In genomic region chr4:176792348-176793059, GRCh38 we compare ENCODE assay signal across 8 cellular contexts. TPM values are rescaled to one million over a fixed set of nuclear protein-coding genes. Genes with fewer than 3 reads are reported as not detected.
A peak's percentile ranks its signal among the peaks of the same experiment; 100 is the strongest.
DNase-seq lines count a peak whose midpoint lies in the region; FAIRE-seq and TF ChIP-seq lines count a peak whose summit lies in the region.

VEGFC (minus strand) TSS chr4:176792922; CDS start chr4:176792311, 611 bp downstream.

- H3F3A ChIP-seq in neural progenitor cell (ENCODE audit: low read depth) = peaks cover 12% of the 10 kb centered on the region

- no peaks in the 10 kb centered on the region for H3K79me2 ChIP-seq in neural progenitor cell (ENCODE audit: low read depth)
- H3K79me2 ChIP-seq in Karpas-422 (ENCODE audit: low read length) = no peaks in the 10 kb centered on the region

- no peaks in the 10 kb centered on the region for H3K4me1 Mint-ChIP-seq in activated T-helper 1 cell treated with anti-CD3 and anti-CD28 coated beads, Interleukin-12 subunit alpha, Interleukin-12 subunit beta, Interleukin-2, Interleukin-4 antibody, amounts not matched to agents 30 ng/mL and 10 ng/mL and 1 ng/mL, durations not matched to agents 14 hours and 24 hours and 36 hours (ENCODE audit: low read depth)
- H3K4me1 Mint-ChIP-seq in neural progenitor cell = peaks cover 35% of the 10 kb centered on the region

- no peaks in the 10 kb centered on the region for H3K27me3 ChIP-seq in MG63
- peaks cover 45% of the 10 kb centered on the region for H3K27me3 ChIP-seq in neural progenitor cell
- no peaks in the 10 kb centered on the region for H3K27me3 ChIP-seq in Karpas-422 (ENCODE audit: low read length)

- peaks cover 45% of the 10 kb centered on the region for H3K27me3 Mint-ChIP-seq in activated T-helper 1 cell treated with anti-CD3 and anti-CD28 coated beads, Interleukin-12 subunit alpha, Interleukin-12 subunit beta, Interleukin-2, Interleukin-4 antibody, amounts not matched to agents 30 ng/mL and 10 ng/mL and 1 ng/mL, durations not matched to agents 14 hours and 24 hours and 36 hours (ENCODE audit: insufficient read depth)
- H3K27me3 Mint-ChIP-seq in neural progenitor cell (ENCODE audit: insufficient read depth, low read depth) = peaks cover 11% of the 10 kb centered on the region

- DNase-seq in NCI-H345 (lab: John Stamatoyannopoulos, UW) (peak; percentile 2), NCI-H345 treated with DMSO at 0.1 percent for 48 hours (lab: John Stamatoyannopoulos, UW; ENCODE audit: unreplicated experiment) (no peak), H54 (ENCODE audit: insufficient read length, low spot score) (no peak), MG63 (peak; percentile 93), globus pallidus (ENCODE audit: low spot score) (peak; percentile 47), neural progenitor cell (ENCODE audit: low spot score) (peak; percentile 89), Karpas-422 (no peak)
- DNase-seq in activated T-helper 1 cell treated with anti-CD3 and anti-CD28 coated beads, Interleukin-12 subunit alpha, Interleukin-12 subunit beta, Interleukin-2, Interleukin-4 antibody, amounts not matched to agents 30 ng/mL and 10 ng/mL and 1 ng/mL, durations not matched to agents 14 hours and 24 hours and 36 hours (ENCODE audit: low spot score) = no peak

- H3K4me2 ChIP-seq in neural progenitor cell = peak within 1 kb of the TSS; percentile 94
- no peak within 1 kb of the TSS for H3K4me2 ChIP-seq in Karpas-422 (ENCODE audit: low read depth, low read length, poor library complexity, severe bottlenecking)

- no peaks in the 10 kb centered on the region for H3K9me2 ChIP-seq in Karpas-422 (replicated peaks; ENCODE audit: insufficient read depth, low read length)

- no peaks in the 10 kb centered on the region for H4K20me1 ChIP-seq in neural progenitor cell (ENCODE audit: low read depth)
- H4K20me1 ChIP-seq in Karpas-422 (ENCODE audit: insufficient read depth, low read depth, low read length) = no peaks in the 10 kb centered on the region

- H3K9ac ChIP-seq in neural progenitor cell (no peak within 1 kb of the TSS), Karpas-422 (ENCODE audit: low read length) (no peak within 1 kb of the TSS)

- no peaks in the 10 kb centered on the region for H3K36me3 Mint-ChIP-seq in activated T-helper 1 cell treated with anti-CD3 and anti-CD28 coated beads, Interleukin-12 subunit alpha, Interleukin-12 subunit beta, Interleukin-2, Interleukin-4 antibody, amounts not matched to agents 30 ng/mL and 10 ng/mL and 1 ng/mL, durations not matched to agents 14 hours and 24 hours and 36 hours (ENCODE audit: low read depth)
- H3K36me3 Mint-ChIP-seq in neural progenitor cell = no peaks in the 10 kb centered on the region

- no peaks in the 10 kb centered on the region for H3K4me1 ChIP-seq in neural progenitor cell
- H3K4me1 ChIP-seq in Karpas-422 (ENCODE audit: low read length) = no peaks in the 10 kb centered on the region

- H3K36me3 ChIP-seq in MG63 (peaks cover 2% of the 10 kb centered on the region), neural progenitor cell (no peaks in the 10 kb centered on the region), Karpas-422 (ENCODE audit: insufficient read depth, low read length) (no peaks in the 10 kb centered on the region)

- H3K27ac Mint-ChIP-seq in activated T-helper 1 cell treated with anti-CD3 and anti-CD28 coated beads, Interleukin-12 subunit alpha, Interleukin-12 subunit beta, Interleukin-2, Interleukin-4 antibody, amounts not matched to agents 30 ng/mL and 10 ng/mL and 1 ng/mL, durations not matched to agents 14 hours and 24 hours and 36 hours = no peak within 1 kb of the TSS
- no peak within 1 kb of the TSS for H3K27ac Mint-ChIP-seq in neural progenitor cell

- TF ChIP-seq CTCF in neural progenitor cell (IDR thresholded peaks at IDR 0.05) = peak; percentile 9

- H3K9me3 Mint-ChIP-seq in activated T-helper 1 cell treated with anti-CD3 and anti-CD28 coated beads, Interleukin-12 subunit alpha, Interleukin-12 subunit beta, Interleukin-2, Interleukin-4 antibody, amounts not matched to agents 30 ng/mL and 10 ng/mL and 1 ng/mL, durations not matched to agents 14 hours and 24 hours and 36 hours = no peaks in the 10 kb centered on the region
- no peaks in the 10 kb centered on the region for H3K9me3 Mint-ChIP-seq in neural progenitor cell

- peak within 1 kb of the TSS; percentile 99 for H2AFZ ChIP-seq in neural progenitor cell (replicated peaks)
- H2AFZ ChIP-seq in Karpas-422 (ENCODE audit: low read length) = no peak within 1 kb of the TSS

- intact Hi-C loops in activated T-helper 1 cell treated with anti-CD3 and anti-CD28 coated beads, Interleukin-12 subunit alpha, Interleukin-12 subunit beta, Interleukin-2, Interleukin-4 antibody, amounts not matched to agents 30 ng/mL and 10 ng/mL and 1 ng/mL, durations not matched to agents 14 hours and 24 hours and 36 hours (cut with micrococcal nuclease) = loop anchor here (5.0 to 10.0 kb wide), 2 partner anchors 522 to 545 kb away; no protein-coding TSS in a partner anchor

- peak; percentile 63 for TF ChIP-seq POLR2A in H54 (IDR thresholded peaks at IDR 0.05; ENCODE audit: low read depth, low read length)

- peak within 1 kb of the TSS; percentile 61 for H3K4me3 Mint-ChIP-seq in activated T-helper 1 cell treated with anti-CD3 and anti-CD28 coated beads, Interleukin-12 subunit alpha, Interleukin-12 subunit beta, Interleukin-2, Interleukin-4 antibody, amounts not matched to agents 30 ng/mL and 10 ng/mL and 1 ng/mL, durations not matched to agents 14 hours and 24 hours and 36 hours
- peak within 1 kb of the TSS; percentile 91 for H3K4me3 Mint-ChIP-seq in neural progenitor cell

- FAIRE-seq in H54 (lab: Jason Lieb, UNC) = no peak

- H3K9me3 ChIP-seq in MG63 = peaks cover 10% of the 10 kb centered on the region
- H3K9me3 ChIP-seq in neural progenitor cell (ENCODE audit: low read depth) = no peaks in the 10 kb centered on the region
- no peaks in the 10 kb centered on the region for H3K9me3 ChIP-seq in Karpas-422 (ENCODE audit: low read length)

- H3K27ac ChIP-seq in neural progenitor cell (no peak within 1 kb of the TSS), Karpas-422 (ENCODE audit: low read length) (no peak within 1 kb of the TSS)

- H3K4me3 ChIP-seq in MG63 = peak within 1 kb of the TSS; percentile 63
- peak within 1 kb of the TSS; percentile 82 for H3K4me3 ChIP-seq in neural progenitor cell
- no peak within 1 kb of the TSS for H3K4me3 ChIP-seq in Karpas-422 (ENCODE audit: low read length)

RNA-seq across cellular contexts. Expression of gene VEGFC, which starts in this region (rescaled TPM):
- total RNA-seq in MG63 (2014; rRNA removed; shearing (Covaris generic); ENCODE audit: low replicate concordance) = 19.9 and 30.3 TPM in 2 replicates
- total RNA-seq in activated T-helper 1 cell treated with anti-CD3 and anti-CD28 coated beads, Interleukin-12 subunit alpha, Interleukin-12 subunit beta, Interleukin-2, Interleukin-4 antibody, amounts not matched to agents 30 ng/mL and 10 ng/mL and 1 ng/mL, durations not matched to agents 14 hours and 24 hours and 36 hours = not detected in 2 replicates
- total RNA-seq in neural progenitor cell (ENCODE audit: low replicate concordance) = 1.3 and 1.6 TPM in 2 replicates
- total RNA-seq in Karpas-422 (2014; rRNA removed; shearing (Covaris generic); ENCODE audit: low replicate concordance) = not detected in 2 replicates

Comparison
In these comparisons a context has a peak if more than half of its experiments do, and no peak if none do; other contexts are left out.
1. DNase-seq: peak in NCI-H345 (single experiment), MG63 (single experiment), globus pallidus (single experiment) and neural progenitor cell (single experiment); none in NCI-H345 treated with DMSO at 0.1 percent for 48 hours (single experiment), H54 (single experiment), activated T-helper 1 cell treated with anti-CD3 and anti-CD28 coated beads, Interleukin-12 subunit alpha, Interleukin-12 subunit beta, Interleukin-2, Interleukin-4 antibody, amounts not matched to agents 30 ng/mL and 10 ng/mL and 1 ng/mL, durations not matched to agents 14 hours and 24 hours and 36 hours (single experiment) and Karpas-422 (single experiment).